15 cellular contexts compared by ENCODE assay signal in the genomic region with DNA sequence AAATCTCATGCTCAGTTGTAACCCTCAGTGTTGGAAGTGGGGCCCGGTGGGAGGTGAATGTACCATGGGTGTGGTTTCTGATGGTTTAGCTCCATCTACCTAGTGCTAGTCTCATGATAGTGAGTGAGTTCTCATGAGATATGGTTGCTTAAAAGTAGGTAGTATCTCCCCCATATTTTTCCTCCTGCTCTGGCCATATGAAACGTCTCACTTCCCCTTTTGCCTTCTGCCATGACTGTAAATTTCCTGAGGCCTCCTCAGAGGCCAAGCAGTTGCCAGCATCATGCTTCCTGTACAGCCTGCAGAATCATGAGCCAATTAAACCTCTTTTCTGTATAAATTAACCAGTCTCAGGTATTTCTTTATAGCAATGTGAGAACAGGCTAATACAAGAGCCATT.
DNase-seq lines count a peak whose midpoint lies in the region; ATAC-seq, FAIRE-seq and TF ChIP-seq lines count a peak whose summit lies in the region.
"Had no signal": no experiment of that assay in that cellular context is flagged by ENCODE, and none has a peak within 500 bp of the region (broad histone marks: within the 10 kb centered on the region; RNA-seq: fewer than 3 reads in every experiment).

No MANE protein-coding gene starts in this region.

- H3K9me3 ChIP-seq in MM.1S (replicated peaks; ENCODE audit: insufficient read depth, low read length) (no peaks in the 10 kb centered on the region), HepG2 (ENCODE audit: low read length) (no peaks in the 10 kb centered on the region)
- H3K9me3 ChIP-seq: heart right ventricle, SK-N-SH, transverse colon had no signal

- H3K9ac ChIP-seq in MM.1S (ENCODE audit: low read length) = no peak overlapping the region
- H3K9ac ChIP-seq in HepG2 (ENCODE audit: insufficient read depth, low read depth, low read length) = no peak overlapping the region
- H3K9ac ChIP-seq: SK-N-SH had no signal

- no peaks in the 10 kb centered on the region for H3K9me2 ChIP-seq in MM.1S (replicated peaks; ENCODE audit: insufficient read depth, low read length)
- H3K9me2 ChIP-seq: SK-N-SH had no signal

- H3K27ac ChIP-seq in MM.1S (ENCODE audit: low read length) (no peak overlapping the region), HepG2 (ENCODE audit: extremely low read length, insufficient read depth, low read length) (no peak overlapping the region)
- H3K27ac ChIP-seq: heart right ventricle, transverse colon had no signal

- TF ChIP-seq POLR2A in HepG2 (IDR thresholded peaks at IDR 0.05; ENCODE audit: insufficient read depth in 1 of 2, low read depth in 2 of 2, low read length in 2 of 2) = no peak

- TF ChIP-seq RAD21 in HepG2 (CRISPR knock-in tag; IDR thresholded peaks at IDR 0.05) = no peak

- WGBS in HepG2 (ENCODE audit: low lambda C conversion rate) = 27% methylated on average over 2 of the region's 2 CpGs

- H3K79me2 ChIP-seq in MM.1S (ENCODE audit: low read length) (no peaks in the 10 kb centered on the region), HepG2 (ENCODE audit: insufficient read depth, low read length) (no peaks in the 10 kb centered on the region)

- no peaks in the 10 kb centered on the region for H3K4me1 ChIP-seq in MM.1S (ENCODE audit: low read length)
- no peaks in the 10 kb centered on the region for H3K4me1 ChIP-seq in HepG2 (ENCODE audit: insufficient read depth, low read length)

- H3K4me3 ChIP-seq in MM.1S (ENCODE audit: low read length) (no peak overlapping the region), HepG2 (replicated peaks in 1 of 3; ENCODE audit: insufficient read depth in 1 of 3, low read depth in 2 of 3, low read length in 3 of 3) (no peak overlapping the region)
- H3K4me3 ChIP-seq: heart right ventricle, transverse colon had no signal

- H4K20me1 ChIP-seq in MM.1S (ENCODE audit: insufficient read depth, low read length) (no peaks in the 10 kb centered on the region), HepG2 (ENCODE audit: insufficient read depth, low read length) (no peaks in the 10 kb centered on the region)

- intact Hi-C loops in left colon (cut with DNase I, micrococcal nuclease) = no loop called here
- intact Hi-C loops in HepG2 (cut with micrococcal nuclease; ENCODE audit: unreplicated experiment) = no loop called here

- DNase-seq in D721Med (ENCODE audit: insufficient read length, low spot score) = no peak
- DNase-seq in MM.1S = peak; percentile 21
- no peak for DNase-seq in left colon
- no peak for DNase-seq in HepG2 (ENCODE audit: low spot score)
- no peak for DNase-seq in hepatic stellate cell (ENCODE audit: low spot score)
- DNase-seq: activated CD4-positive, alpha-beta memory T cell treated with anti-CD3 and anti-CD28 coated beads, Interleukin-2, amount 10 ng/mL, durations not matched to agents 7 days and 5 days; H9; heart right ventricle; mesenchymal stem cell; NCI-H226; SK-N-SH; transverse colon had no signal

- no peak overlapping the region for H2AFZ ChIP-seq in MM.1S (ENCODE audit: low read length)
- H2AFZ ChIP-seq in HepG2 (ENCODE audit: low read length) = no peak overlapping the region

- CTCF ChIA-PET in HepG2 (lab: Yijun Ruan, JAX; ENCODE audit: low intra/inter-chr PET ratio, low total read pairs) = no interaction called here

- TF ChIP-seq CTCF in D721Med (IDR thresholded peaks at IDR 0.05; ENCODE audit: insufficient read depth, missing control alignments) (no peak), MM.1S (IDR thresholded peaks at IDR 0.05; ENCODE audit: low read length) (no peak), HepG2 (CRISPR knock-in tag; IDR thresholded peaks at IDR 0.05) (no peak)

- no peaks in the 10 kb centered on the region for H3K27me3 ChIP-seq in MM.1S (replicated peaks; ENCODE audit: insufficient read depth, low read length)
- peaks cover 0 to 11% of the 10 kb centered on the region in 2 experiments; a peak in 1 of 5 replicates for H3K27me3 ChIP-seq in HepG2 (ENCODE audit: control insufficient read depth in 1 of 2, insufficient read depth in 2 of 2, low read length in 2 of 2)
- H3K27me3 ChIP-seq: heart right ventricle, transverse colon had no signal

- FAIRE-seq in D721Med (lab: Jason Lieb, UNC) (peak; percentile 79), HepG2 (lab: Jason Lieb, UNC) (no peak)

- no peaks in the 10 kb centered on the region for H3K36me3 ChIP-seq in MM.1S (replicated peaks; ENCODE audit: insufficient read depth, low read length)
- H3K36me3 ChIP-seq in HepG2 (replicated peaks in 1 of 2; ENCODE audit: control insufficient read depth in 1 of 2, insufficient read depth in 2 of 2, low read length in 2 of 2) = no peaks in the 10 kb centered on the region
- H3K36me3 ChIP-seq: heart right ventricle, transverse colon had no signal

- BruUV-seq in HepG2 (replicated peaks; lab: Mats Ljungman, UMichigan) = no TSS peak

- ATAC-seq in GM19395 (IDR thresholded peaks at IDR 0.05; ENCODE audit: unreplicated experiment) = peak; percentile 58
- ATAC-seq in HG02885 (IDR thresholded peaks at IDR 0.05; ENCODE audit: poor library complexity, unreplicated experiment) = peak; percentile 46
- no peak for ATAC-seq in left colon
- ATAC-seq in GM19324 (IDR thresholded peaks at IDR 0.05; ENCODE audit: low FRiP score, unreplicated experiment) = no peak
- ATAC-seq in HepG2 = no peak
- ATAC-seq: heart right ventricle had no signal

- H3K4me2 ChIP-seq in MM.1S (ENCODE audit: low read depth, low read length) (no peak overlapping the region), HepG2 (ENCODE audit: low read depth, low read length) (no peak overlapping the region)
- H3K4me2 ChIP-seq: SK-N-SH had no signal

- POLR2A ChIA-PET in HepG2 (lab: Yijun Ruan, JAX) = no interaction called here

- no peaks in the 10 kb centered on the region for H3F3A ChIP-seq in MM.1S (ENCODE audit: insufficient read depth, low read length)

- in situ Hi-C loops in HepG2 (cut with HindIII; ENCODE audit: extremely low pct_ligation_motif_present, low pct_unique_long_range_greater_than_20kb) = no loop called here

- TF ChIP-seq EP300 in HepG2 (IDR thresholded peaks at IDR 0.05; ENCODE audit: low read depth in 2 of 2, low read length in 2 of 2) = no peak
- TF ChIP-seq EP300 in HepG2 (CRISPR knock-in tag; IDR thresholded peaks at IDR 0.05; ENCODE audit: borderline replicate concordance) = no peak

TF ChIP-seq in HepG2, 621 proteins besides CTCF, POLR2A, EP300 and RAD21:
- TF ChIP-seq ATRX (CRISPR knock-in tag; IDR thresholded peaks at IDR 0.05; ENCODE audit: borderline replicate concordance) (no peak), HOXA9 (CRISPR knock-in tag; IDR thresholded peaks at IDR 0.05; ENCODE audit: borderline replicate concordance) (no peak), YY1 (IDR thresholded peaks at IDR 0.05; ENCODE audit: insufficient read depth, insufficient replicate concordance, low read depth, low read length) (no peak), CHD2 (IDR thresholded peaks at IDR 0.05; ENCODE audit: low read depth, low read length) (no peak), WIZ (CRISPR knock-in tag; IDR thresholded peaks at IDR 0.05) (no peak), ZNF510 (CRISPR knock-in tag; IDR thresholded peaks at IDR 0.05; ENCODE audit: low read depth) (no peak)
- TF ChIP-seq, protein P1, sequence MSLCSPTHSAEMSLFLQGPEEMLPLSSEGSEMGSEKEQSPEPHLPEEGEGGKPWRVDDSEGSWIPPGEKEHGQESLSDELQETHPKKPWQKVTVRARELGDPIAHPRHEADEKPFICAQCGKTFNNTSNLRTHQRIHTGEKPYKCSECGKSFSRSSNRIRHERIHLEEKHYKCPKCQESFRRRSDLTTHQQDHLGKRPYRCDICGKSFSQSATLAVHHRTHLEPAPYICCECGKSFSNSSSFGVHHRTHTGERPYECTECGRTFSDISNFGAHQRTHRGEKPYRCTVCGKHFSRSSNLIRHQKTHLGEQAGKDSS (CRISPR knock-in tag; IDR thresholded peaks at IDR 0.05; ENCODE audit: borderline replicate concordance, low read depth) = no peak
TF ChIP-seq in HepG2: peak in this region for 0.

Comparison
In these comparisons a context has a peak if more than half of its experiments do, and no peak if none do; other contexts are left out.
1. ATAC-seq: peak in GM19395 (single experiment) and HG02885 (single experiment); none in left colon (single experiment), GM19324 (single experiment) and HepG2 (single experiment).